In the genomic region with DNA sequence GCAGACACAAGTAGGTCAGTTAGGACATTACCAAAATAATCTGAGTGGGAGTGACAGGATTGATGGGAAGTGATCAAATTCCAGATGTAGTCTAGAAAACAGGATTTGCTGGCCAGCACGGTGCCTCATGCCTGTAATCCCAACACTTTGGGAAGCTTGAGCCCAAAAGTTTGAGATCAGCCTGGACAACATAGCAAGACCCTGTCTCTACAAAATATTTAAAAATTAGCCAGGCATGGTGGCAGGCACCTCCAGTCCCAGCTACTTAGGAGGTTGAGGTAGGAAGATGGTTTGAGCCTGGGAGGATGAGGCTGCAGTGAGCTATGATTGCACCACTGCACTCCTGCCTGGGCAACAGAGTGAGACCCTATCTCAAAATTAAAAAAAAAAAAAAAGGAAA, we compare ENCODE assay signal across 1 cellular context. TPM values are rescaled to one million over a fixed set of nuclear protein-coding genes. Genes with fewer than 3 reads are reported as not detected.
"Had no signal": no experiment of that assay in that cellular context is flagged by ENCODE, and none has a peak within 500 bp of the region (broad histone marks: within the 10 kb centered on the region; RNA-seq: fewer than 3 reads in every experiment).

No MANE protein-coding gene starts in this region.

RNA-seq across cellular contexts. Expression of gene TRABD2A, which starts 5.3 kb away (rescaled TPM):
- total RNA-seq: smooth muscle cell had no signal
